Comparison of ENCODE assay signal across 8 cellular contexts in genomic region chr5:146340260-146341081, GRCh38. TPM values are rescaled to one million over a fixed set of nuclear protein-coding genes. Genes with fewer than 3 reads are reported as not detected.
DNase-seq lines count a peak whose midpoint lies in the region; ATAC-seq and TF ChIP-seq lines count a peak whose summit lies in the region.

No MANE protein-coding gene starts in this region.

- H3K36me3 ChIP-seq in colonic mucosa (no peaks in the 10 kb centered on the region), mesendoderm (ENCODE audit: control insufficient read depth, insufficient read depth, low read length) (no peaks in the 10 kb centered on the region)

- no peak overlapping the region for H3K4me2 ChIP-seq in mesendoderm (ENCODE audit: low read length)

- peaks cover 3% of the 10 kb centered on the region for H3K4me1 ChIP-seq in colonic mucosa
- H3K4me1 ChIP-seq in mesendoderm (ENCODE audit: control insufficient read depth, low read depth, low read length) = peaks cover 4% of the 10 kb centered on the region

- POLR2A ChIA-PET in GM10248 (lab: Yijun Ruan, JAX) = no interaction called here

- H3K4me3 ChIP-seq in colonic mucosa (no peak overlapping the region), mesendoderm (ENCODE audit: low read length) (no peak overlapping the region)

- no peaks in the 10 kb centered on the region for H3K9me3 ChIP-seq in colonic mucosa

- H2AK5ac ChIP-seq in mesendoderm (ENCODE audit: low read length) = no peak overlapping the region

- H3K18ac ChIP-seq in mesendoderm (ENCODE audit: low read length) = no peak overlapping the region

- no peaks in the 10 kb centered on the region for H3K79me1 ChIP-seq in mesendoderm (ENCODE audit: low read length)

- no peak overlapping the region for H3K4ac ChIP-seq in mesendoderm (ENCODE audit: low read depth, low read length)

- CTCF ChIA-PET in GM10248 (lab: Yijun Ruan, JAX) = no interaction called here

- H3K9ac ChIP-seq in colonic mucosa (ENCODE audit: low read depth in 2 of 2, low read length in 2 of 2) (no peak overlapping the region), mesendoderm (ENCODE audit: low read length) (no peak overlapping the region)

- ATAC-seq in GM18907 (IDR thresholded peaks at IDR 0.05; ENCODE audit: unreplicated experiment) = no peak

- no peak overlapping the region for H4K8ac ChIP-seq in mesendoderm (ENCODE audit: low read depth, low read length)

- no peak overlapping the region for H4K5ac ChIP-seq in mesendoderm (ENCODE audit: low read length)

- no peak overlapping the region for H2BK15ac ChIP-seq in mesendoderm (replicated peaks; ENCODE audit: low read depth)

- WGBS in mesendoderm (ENCODE audit: extremely low coverage, insufficient coverage, low lambda C conversion rate) = no CpG with 5 or more reads among the region's 40 CpGs

- TF ChIP-seq CTCF in GM10248 (IDR thresholded peaks at IDR 0.05; ENCODE audit: control extremely low read depth, extremely low read depth, low read depth, missing control alignments) = no peak
- TF ChIP-seq CTCF in colonic mucosa (IDR thresholded peaks at IDR 0.05) = no peak

- H2BK120ac ChIP-seq in mesendoderm (ENCODE audit: low read depth, low read length) = no peak overlapping the region

- H3K23ac ChIP-seq in mesendoderm (ENCODE audit: low read length) = peak overlapping the region; percentile 4

- intact Hi-C loops in colonic mucosa (cut with DNase I) = no loop called here

- no peaks in the 10 kb centered on the region for H3K79me2 ChIP-seq in mesendoderm (ENCODE audit: control insufficient read depth, insufficient read depth, low read length)

- H3K27ac ChIP-seq in colonic mucosa (no peak overlapping the region), mesendoderm (ENCODE audit: low read depth, low read length) (no peak overlapping the region)

- H3K27me3 ChIP-seq in colonic mucosa = peaks cover 91% of the 10 kb centered on the region
- peaks cover 93% of the 10 kb centered on the region for H3K27me3 ChIP-seq in mesendoderm (ENCODE audit: insufficient read depth, low read length, poor library complexity)

- H2BK5ac ChIP-seq in mesendoderm (ENCODE audit: low read length) = no peak overlapping the region

- no peak overlapping the region for H3K56ac ChIP-seq in mesendoderm (ENCODE audit: low read length)

- DNase-seq in GM10248 (ENCODE audit: extremely low spot score) (peak; percentile 57), NCI-H1048 (lab: John Stamatoyannopoulos, UW) (peak; percentile 23), colonic mucosa (peak; percentile 39), mesendoderm (peak; percentile 79), DMS114 treated with DMSO at 0.1 percent for 48 hours (lab: John Stamatoyannopoulos, UW; ENCODE audit: unreplicated experiment) (no peak), NCI-H82 treated with DMSO at 0.1 percent for 48 hours (lab: John Stamatoyannopoulos, UW; ENCODE audit: unreplicated experiment) (no peak)
- DNase-seq in central memory CD4-positive, alpha-beta T cell = no peak

RNA-seq across cellular contexts. Expression of gene POU4F3, which starts 1.8 kb away (rescaled TPM):
- not detected for total RNA-seq in colonic mucosa
- polyA plus RNA-seq in mesendoderm (2013, experiment 1 of 2) = 0.11 TPM
- polyA plus RNA-seq in mesendoderm (2013, experiment 2 of 2) = 0.08 TPM

Comparison
In these comparisons a context has a peak if more than half of its experiments do, and no peak if none do; other contexts are left out.
1. DNase-seq: peak in GM10248 (single experiment), NCI-H1048 (single experiment), colonic mucosa (single experiment) and mesendoderm (single experiment); none in DMS114 treated with DMSO at 0.1 percent for 48 hours (single experiment), NCI-H82 treated with DMSO at 0.1 percent for 48 hours (single experiment) and central memory CD4-positive, alpha-beta T cell (single experiment).